Comparison of ENCODE assay signal across 1 cellular context in the genomic region with DNA sequence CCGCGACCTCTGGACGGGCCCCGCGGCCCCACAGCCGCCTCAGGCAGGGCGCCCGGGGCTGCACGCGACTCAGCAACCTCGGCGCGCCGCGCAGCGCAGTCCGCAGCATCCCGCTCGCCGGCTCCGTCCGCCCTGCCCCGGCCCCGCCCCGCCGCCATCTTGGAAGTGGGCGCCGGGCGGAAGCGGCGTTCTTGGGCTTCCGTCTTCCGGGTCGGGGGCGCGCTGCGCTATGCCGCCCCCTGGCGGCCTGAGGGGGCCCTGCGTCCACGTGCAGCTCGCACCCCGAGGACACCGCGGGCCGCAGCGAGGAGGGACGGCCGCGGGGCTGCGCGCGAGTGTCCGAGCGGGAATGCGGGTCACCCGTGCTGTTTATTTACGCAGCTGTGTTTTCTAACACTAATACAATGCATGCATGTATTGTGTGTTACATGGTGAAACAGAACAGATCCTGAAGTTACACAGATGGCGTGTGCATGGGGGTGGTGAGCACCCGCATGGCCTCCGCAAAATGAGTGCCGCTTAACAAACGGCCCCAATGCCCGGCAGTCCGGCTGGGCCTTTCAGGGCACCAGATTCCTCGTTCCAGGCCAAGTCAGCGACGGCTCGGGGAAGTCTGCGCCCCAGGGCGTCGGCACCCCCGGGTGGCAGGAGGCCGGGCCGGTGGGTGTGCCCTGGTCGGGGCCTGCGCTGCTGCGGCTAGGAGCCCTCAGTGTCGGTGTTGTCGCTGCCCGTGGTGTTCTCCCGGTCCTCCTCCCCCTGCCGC.
TF ChIP-seq lines count a peak whose summit lies in the region.

A gene (minus strand): TSS at position 139 of the 763 bp plus-strand sequence. CDS start 30 bp downstream, at position 109.

TF ChIP-seq in HepG2, 621 proteins besides CTCF, POLR2A, EP300 and RAD21 (continued from another document and continues in another):
- TF ChIP-seq, protein P1, sequence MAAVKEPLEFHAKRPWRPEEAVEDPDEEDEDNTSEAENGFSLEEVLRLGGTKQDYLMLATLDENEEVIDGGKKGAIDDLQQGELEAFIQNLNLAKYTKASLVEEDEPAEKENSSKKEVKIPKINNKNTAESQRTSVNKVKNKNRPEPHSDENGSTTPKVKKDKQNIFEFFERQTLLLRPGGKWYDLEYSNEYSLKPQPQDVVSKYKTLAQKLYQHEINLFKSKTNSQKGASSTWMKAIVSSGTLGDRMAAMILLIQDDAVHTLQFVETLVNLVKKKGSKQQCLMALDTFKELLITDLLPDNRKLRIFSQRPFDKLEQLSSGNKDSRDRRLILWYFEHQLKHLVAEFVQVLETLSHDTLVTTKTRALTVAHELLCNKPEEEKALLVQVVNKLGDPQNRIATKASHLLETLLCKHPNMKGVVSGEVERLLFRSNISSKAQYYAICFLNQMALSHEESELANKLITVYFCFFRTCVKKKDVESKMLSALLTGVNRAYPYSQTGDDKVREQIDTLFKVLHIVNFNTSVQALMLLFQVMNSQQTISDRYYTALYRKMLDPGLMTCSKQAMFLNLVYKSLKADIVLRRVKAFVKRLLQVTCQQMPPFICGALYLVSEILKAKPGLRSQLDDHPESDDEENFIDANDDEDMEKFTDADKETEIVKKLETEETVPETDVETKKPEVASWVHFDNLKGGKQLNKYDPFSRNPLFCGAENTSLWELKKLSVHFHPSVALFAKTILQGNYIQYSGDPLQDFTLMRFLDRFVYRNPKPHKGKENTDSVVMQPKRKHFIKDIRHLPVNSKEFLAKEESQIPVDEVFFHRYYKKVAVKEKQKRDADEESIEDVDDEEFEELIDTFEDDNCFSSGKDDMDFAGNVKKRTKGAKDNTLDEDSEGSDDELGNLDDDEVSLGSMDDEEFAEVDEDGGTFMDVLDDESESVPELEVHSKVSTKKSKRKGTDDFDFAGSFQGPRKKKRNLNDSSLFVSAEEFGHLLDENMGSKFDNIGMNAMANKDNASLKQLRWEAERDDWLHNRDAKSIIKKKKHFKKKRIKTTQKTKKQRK (IDR thresholded peaks at IDR 0.05; ENCODE audit: low read length): no peak
- TF ChIP-seq TOE1 (CRISPR knock-in tag; IDR thresholded peaks at IDR 0.05): no peak
- TF ChIP-seq GZF1 (CRISPR knock-in tag; IDR thresholded peaks at IDR 0.05): no peak
- TF ChIP-seq, protein P2, sequence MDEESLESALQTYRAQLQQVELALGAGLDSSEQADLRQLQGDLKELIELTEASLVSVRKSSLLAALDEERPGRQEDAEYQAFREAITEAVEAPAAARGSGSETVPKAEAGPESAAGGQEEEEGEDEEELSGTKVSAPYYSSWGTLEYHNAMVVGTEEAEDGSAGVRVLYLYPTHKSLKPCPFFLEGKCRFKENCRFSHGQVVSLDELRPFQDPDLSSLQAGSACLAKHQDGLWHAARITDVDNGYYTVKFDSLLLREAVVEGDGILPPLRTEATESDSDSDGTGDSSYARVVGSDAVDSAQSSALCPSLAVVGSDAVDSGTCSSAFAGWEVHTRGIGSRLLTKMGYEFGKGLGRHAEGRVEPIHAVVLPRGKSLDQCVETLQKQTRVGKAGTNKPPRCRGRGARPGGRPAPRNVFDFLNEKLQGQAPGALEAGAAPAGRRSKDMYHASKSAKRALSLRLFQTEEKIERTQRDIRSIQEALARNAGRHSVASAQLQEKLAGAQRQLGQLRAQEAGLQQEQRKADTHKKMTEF (CRISPR knock-in tag; IDR thresholded peaks at IDR 0.05): peak; percentile 89
- no peak for TF ChIP-seq FLYWCH1 (CRISPR knock-in tag; IDR thresholded peaks at IDR 0.05)
- TF ChIP-seq MATR3 (CRISPR knock-in tag; IDR thresholded peaks at IDR 0.05): no peak
- TF ChIP-seq RFX5 (IDR thresholded peaks at IDR 0.05; ENCODE audit: low read depth, low read length): no peak
- TF ChIP-seq, protein P3, sequence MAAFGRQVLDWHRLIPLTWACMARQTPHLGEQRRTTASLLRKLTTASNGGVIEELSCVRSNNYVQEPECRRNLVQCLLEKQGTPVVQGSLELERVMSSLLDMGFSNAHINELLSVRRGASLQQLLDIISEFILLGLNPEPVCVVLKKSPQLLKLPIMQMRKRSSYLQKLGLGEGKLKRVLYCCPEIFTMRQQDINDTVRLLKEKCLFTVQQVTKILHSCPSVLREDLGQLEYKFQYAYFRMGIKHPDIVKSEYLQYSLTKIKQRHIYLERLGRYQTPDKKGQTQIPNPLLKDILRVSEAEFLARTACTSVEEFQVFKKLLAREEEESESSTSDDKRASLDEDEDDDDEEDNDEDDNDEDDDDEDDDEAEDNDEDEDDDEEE (CRISPR knock-in tag; IDR thresholded peaks at IDR 0.05): no peak
- TF ChIP-seq NR1H2 (CRISPR knock-in tag; IDR thresholded peaks at IDR 0.05; ENCODE audit: borderline replicate concordance, low read depth): no peak
- TF ChIP-seq, protein P4, sequence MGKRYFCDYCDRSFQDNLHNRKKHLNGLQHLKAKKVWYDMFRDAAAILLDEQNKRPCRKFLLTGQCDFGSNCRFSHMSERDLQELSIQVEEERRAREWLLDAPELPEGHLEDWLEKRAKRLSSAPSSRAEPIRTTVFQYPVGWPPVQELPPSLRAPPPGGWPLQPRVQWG (CRISPR knock-in tag; IDR thresholded peaks at IDR 0.05; ENCODE audit: borderline replicate concordance, low read depth): no peak
- TF ChIP-seq XBP1 (CRISPR knock-in tag; IDR thresholded peaks at IDR 0.05): no peak
- TF ChIP-seq SYNCRIP (IDR thresholded peaks at IDR 0.05; ENCODE audit: insufficient read depth, low read depth, low read length): no peak
- no peak for TF ChIP-seq NBN (conservative IDR thresholded peaks at IDR 0.05)
- peak; percentile 55; the same call in 1 of the 2 replicates for TF ChIP-seq RFXANK (CRISPR knock-in tag; IDR thresholded peaks at IDR 0.05)
- no peak for TF ChIP-seq ONECUT2 (CRISPR knock-in tag; IDR thresholded peaks at IDR 0.05)
- peak; percentile 97; the same call in 1 of the 2 replicates for TF ChIP-seq IRX3 (CRISPR knock-in tag; IDR thresholded peaks at IDR 0.05; ENCODE audit: borderline replicate concordance, low read depth)
- TF ChIP-seq GLI4 (CRISPR knock-in tag; IDR thresholded peaks at IDR 0.05; ENCODE audit: borderline replicate concordance): no peak
- no peak for TF ChIP-seq ZNF460 (CRISPR knock-in tag; IDR thresholded peaks at IDR 0.05; ENCODE audit: borderline replicate concordance)
- peak; percentile 84; the same call in 1 of the 2 replicates for TF ChIP-seq CHCHD3 (CRISPR knock-in tag; IDR thresholded peaks at IDR 0.05)
- peak; percentile 91 for TF ChIP-seq RBM39 (IDR thresholded peaks at IDR 0.05; ENCODE audit: low read depth, low read length, poor library complexity, severe bottlenecking)
- no peak for TF ChIP-seq ZNF567 (CRISPR knock-in tag; IDR thresholded peaks at IDR 0.05; ENCODE audit: borderline replicate concordance)
- TF ChIP-seq ZBTB42 (CRISPR knock-in tag; IDR thresholded peaks at IDR 0.05): peak; percentile 54; the same call in 1 of the 2 replicates
- peak; percentile 84 for TF ChIP-seq DMAP1 (CRISPR knock-in tag; IDR thresholded peaks at IDR 0.05)
- TF ChIP-seq ZMYM2 (CRISPR knock-in tag; IDR thresholded peaks at IDR 0.05): no peak
- TF ChIP-seq SRY (CRISPR knock-in tag; IDR thresholded peaks at IDR 0.05): peak; percentile 95
- peak; percentile 84 for TF ChIP-seq ZNF205 (CRISPR knock-in tag; IDR thresholded peaks at IDR 0.05)
- TF ChIP-seq WIZ (CRISPR knock-in tag; IDR thresholded peaks at IDR 0.05): no peak
- TF ChIP-seq, protein P5, sequence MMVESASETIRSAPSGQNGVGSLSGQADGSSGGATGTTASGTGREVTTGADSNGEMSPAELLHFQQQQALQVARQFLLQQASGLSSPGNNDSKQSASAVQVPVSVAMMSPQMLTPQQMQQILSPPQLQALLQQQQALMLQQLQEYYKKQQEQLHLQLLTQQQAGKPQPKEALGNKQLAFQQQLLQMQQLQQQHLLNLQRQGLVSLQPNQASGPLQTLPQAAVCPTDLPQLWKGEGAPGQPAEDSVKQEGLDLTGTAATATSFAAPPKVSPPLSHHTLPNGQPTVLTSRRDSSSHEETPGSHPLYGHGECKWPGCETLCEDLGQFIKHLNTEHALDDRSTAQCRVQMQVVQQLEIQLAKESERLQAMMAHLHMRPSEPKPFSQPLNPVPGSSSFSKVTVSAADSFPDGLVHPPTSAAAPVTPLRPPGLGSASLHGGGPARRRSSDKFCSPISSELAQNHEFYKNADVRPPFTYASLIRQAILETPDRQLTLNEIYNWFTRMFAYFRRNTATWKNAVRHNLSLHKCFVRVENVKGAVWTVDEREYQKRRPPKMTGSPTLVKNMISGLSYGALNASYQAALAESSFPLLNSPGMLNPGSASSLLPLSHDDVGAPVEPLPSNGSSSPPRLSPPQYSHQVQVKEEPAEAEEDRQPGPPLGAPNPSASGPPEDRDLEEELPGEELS (CRISPR knock-in tag; IDR thresholded peaks at IDR 0.05): no peak
- TF ChIP-seq JARID2 (CRISPR knock-in tag; IDR thresholded peaks at IDR 0.05; ENCODE audit: insufficient replicate concordance): no peak
- no peak for TF ChIP-seq RFX3 (CRISPR knock-in tag; IDR thresholded peaks at IDR 0.05)
- TF ChIP-seq ZNF20 (CRISPR knock-in tag; IDR thresholded peaks at IDR 0.05): no peak
- TF ChIP-seq FOXK1 (CRISPR knock-in tag; IDR thresholded peaks at IDR 0.05; ENCODE audit: borderline replicate concordance, low read depth): peak; percentile 56; the same call in 1 of the 2 replicates
- TF ChIP-seq, protein P6, sequence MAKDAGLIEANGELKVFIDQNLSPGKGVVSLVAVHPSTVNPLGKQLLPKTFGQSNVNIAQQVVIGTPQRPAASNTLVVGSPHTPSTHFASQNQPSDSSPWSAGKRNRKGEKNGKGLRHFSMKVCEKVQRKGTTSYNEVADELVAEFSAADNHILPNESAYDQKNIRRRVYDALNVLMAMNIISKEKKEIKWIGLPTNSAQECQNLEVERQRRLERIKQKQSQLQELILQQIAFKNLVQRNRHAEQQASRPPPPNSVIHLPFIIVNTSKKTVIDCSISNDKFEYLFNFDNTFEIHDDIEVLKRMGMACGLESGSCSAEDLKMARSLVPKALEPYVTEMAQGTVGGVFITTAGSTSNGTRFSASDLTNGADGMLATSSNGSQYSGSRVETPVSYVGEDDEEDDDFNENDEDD (CRISPR knock-in tag; IDR thresholded peaks at IDR 0.05; ENCODE audit: borderline replicate concordance): peak; percentile 98
- no peak for TF ChIP-seq TCF7L2 (IDR thresholded peaks at IDR 0.05; ENCODE audit: low read depth, low read length)
- no peak for TF ChIP-seq ZNF660 (CRISPR knock-in tag; IDR thresholded peaks at IDR 0.05; ENCODE audit: borderline replicate concordance, low read depth)
- TF ChIP-seq, protein P7, sequence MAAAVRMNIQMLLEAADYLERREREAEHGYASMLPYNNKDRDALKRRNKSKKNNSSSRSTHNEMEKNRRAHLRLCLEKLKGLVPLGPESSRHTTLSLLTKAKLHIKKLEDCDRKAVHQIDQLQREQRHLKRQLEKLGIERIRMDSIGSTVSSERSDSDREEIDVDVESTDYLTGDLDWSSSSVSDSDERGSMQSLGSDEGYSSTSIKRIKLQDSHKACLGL (CRISPR knock-in tag; IDR thresholded peaks at IDR 0.05): peak; percentile 86
- TF ChIP-seq ZNF382 (CRISPR knock-in tag; IDR thresholded peaks at IDR 0.05; ENCODE audit: borderline replicate concordance): no peak
- peak; percentile 67; the same call in 1 of the 2 replicates for TF ChIP-seq MTA1 (CRISPR knock-in tag; IDR thresholded peaks at IDR 0.05; ENCODE audit: borderline replicate concordance)
- TF ChIP-seq, protein P8, sequence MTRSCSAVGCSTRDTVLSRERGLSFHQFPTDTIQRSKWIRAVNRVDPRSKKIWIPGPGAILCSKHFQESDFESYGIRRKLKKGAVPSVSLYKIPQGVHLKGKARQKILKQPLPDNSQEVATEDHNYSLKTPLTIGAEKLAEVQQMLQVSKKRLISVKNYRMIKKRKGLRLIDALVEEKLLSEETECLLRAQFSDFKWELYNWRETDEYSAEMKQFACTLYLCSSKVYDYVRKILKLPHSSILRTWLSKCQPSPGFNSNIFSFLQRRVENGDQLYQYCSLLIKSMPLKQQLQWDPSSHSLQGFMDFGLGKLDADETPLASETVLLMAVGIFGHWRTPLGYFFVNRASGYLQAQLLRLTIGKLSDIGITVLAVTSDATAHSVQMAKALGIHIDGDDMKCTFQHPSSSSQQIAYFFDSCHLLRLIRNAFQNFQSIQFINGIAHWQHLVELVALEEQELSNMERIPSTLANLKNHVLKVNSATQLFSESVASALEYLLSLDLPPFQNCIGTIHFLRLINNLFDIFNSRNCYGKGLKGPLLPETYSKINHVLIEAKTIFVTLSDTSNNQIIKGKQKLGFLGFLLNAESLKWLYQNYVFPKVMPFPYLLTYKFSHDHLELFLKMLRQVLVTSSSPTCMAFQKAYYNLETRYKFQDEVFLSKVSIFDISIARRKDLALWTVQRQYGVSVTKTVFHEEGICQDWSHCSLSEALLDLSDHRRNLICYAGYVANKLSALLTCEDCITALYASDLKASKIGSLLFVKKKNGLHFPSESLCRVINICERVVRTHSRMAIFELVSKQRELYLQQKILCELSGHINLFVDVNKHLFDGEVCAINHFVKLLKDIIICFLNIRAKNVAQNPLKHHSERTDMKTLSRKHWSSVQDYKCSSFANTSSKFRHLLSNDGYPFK (CRISPR knock-in tag; IDR thresholded peaks at IDR 0.05; ENCODE audit: borderline replicate concordance): peak; percentile 62; the same call in 1 of the 2 replicates
- TF ChIP-seq, protein P9, sequence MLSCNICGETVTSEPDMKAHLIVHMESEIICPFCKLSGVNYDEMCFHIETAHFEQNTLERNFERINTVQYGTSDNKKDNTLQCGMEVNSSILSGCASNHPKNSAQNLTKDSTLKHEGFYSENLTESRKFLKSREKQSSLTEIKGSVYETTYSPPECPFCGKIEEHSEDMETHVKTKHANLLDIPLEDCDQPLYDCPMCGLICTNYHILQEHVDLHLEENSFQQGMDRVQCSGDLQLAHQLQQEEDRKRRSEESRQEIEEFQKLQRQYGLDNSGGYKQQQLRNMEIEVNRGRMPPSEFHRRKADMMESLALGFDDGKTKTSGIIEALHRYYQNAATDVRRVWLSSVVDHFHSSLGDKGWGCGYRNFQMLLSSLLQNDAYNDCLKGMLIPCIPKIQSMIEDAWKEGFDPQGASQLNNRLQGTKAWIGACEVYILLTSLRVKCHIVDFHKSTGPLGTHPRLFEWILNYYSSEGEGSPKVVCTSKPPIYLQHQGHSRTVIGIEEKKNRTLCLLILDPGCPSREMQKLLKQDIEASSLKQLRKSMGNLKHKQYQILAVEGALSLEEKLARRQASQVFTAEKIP (CRISPR knock-in tag; IDR thresholded peaks at IDR 0.05; ENCODE audit: borderline replicate concordance): no peak
- no peak for TF ChIP-seq PAF1 (CRISPR knock-in tag; IDR thresholded peaks at IDR 0.05)
- TF ChIP-seq SRF (IDR thresholded peaks at IDR 0.05; ENCODE audit: low read depth, low read length): peak; percentile 49; the same call in 1 of the 2 replicates
- TF ChIP-seq EHMT2 (IDR thresholded peaks at IDR 0.05; ENCODE audit: borderline replicate concordance, low read depth, low read length): no peak
- TF ChIP-seq, protein P10, sequence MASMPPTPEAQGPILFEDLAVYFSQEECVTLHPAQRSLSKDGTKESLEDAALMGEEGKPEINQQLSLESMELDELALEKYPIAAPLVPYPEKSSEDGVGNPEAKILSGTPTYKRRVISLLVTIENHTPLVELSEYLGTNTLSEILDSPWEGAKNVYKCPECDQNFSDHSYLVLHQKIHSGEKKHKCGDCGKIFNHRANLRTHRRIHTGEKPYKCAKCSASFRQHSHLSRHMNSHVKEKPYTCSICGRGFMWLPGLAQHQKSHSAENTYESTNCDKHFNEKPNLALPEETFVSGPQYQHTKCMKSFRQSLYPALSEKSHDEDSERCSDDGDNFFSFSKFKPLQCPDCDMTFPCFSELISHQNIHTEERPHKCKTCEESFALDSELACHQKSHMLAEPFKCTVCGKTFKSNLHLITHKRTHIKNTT (CRISPR knock-in tag; IDR thresholded peaks at IDR 0.05): no peak
- no peak for TF ChIP-seq ZNF282 (IDR thresholded peaks at IDR 0.05; ENCODE audit: partially characterized antibody)
- no peak for TF ChIP-seq GATAD2A (CRISPR knock-in tag; IDR thresholded peaks at IDR 0.05)
- peak; percentile 98 for TF ChIP-seq KDM2A (CRISPR knock-in tag; IDR thresholded peaks at IDR 0.05; ENCODE audit: borderline replicate concordance, low read depth)
- 0 out of 2 replicates have a peak, but pooled peaks have one; percentile 58 for TF ChIP-seq ZFYVE20 (CRISPR knock-in tag; IDR thresholded peaks at IDR 0.05; ENCODE audit: borderline replicate concordance, low read depth)
